18 cellular contexts compared by ENCODE assay signal in the genomic region with DNA sequence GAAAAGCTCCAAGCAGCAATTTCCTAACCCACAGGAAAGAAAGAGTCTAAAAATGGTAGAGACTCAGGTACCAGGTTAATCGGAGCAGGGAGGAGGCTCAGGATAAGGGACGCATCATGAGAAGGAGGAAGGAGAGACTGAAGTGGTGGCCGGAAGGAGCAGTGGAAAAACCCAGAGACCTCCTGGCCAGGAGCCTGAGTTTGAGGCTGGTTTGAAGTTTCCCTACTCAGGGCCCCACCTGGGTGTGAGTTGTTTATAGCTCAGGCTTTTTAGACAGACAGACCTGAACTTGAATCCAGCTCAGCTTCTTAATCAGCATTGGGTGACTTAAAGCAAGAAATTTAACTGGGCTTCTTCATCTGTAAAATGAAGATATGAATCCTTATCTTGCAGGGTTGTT. TPM values are rescaled to one million over a fixed set of nuclear protein-coding genes. Genes with fewer than 3 reads are reported as not detected.
A peak's percentile ranks its signal among the peaks of the same experiment; 100 is the strongest.
DNase-seq lines count a peak whose midpoint lies in the region; ATAC-seq, FAIRE-seq and TF ChIP-seq lines count a peak whose summit lies in the region.
"Had no signal": no experiment of that assay in that cellular context is flagged by ENCODE, and none has a peak within 500 bp of the region (broad histone marks: within the 10 kb centered on the region; RNA-seq: fewer than 3 reads in every experiment).

No MANE protein-coding gene starts in this region.

- no peak for ATAC-seq in activated CD4-positive, alpha-beta T cell treated with anti-CD3 and anti-CD28 coated beads for 36 hours
- no peak for ATAC-seq in GM21576 (IDR thresholded peaks at IDR 0.05; ENCODE audit: unreplicated experiment)
- ATAC-seq: left colon; stimulated activated memory B cell treated with anti-CD40 and anti-IgM and Interleukin-4, amounts not matched to agents 10 μg/mL and 1 μg/mL and 100 μg/mL, for 72 hours had no signal

- POLR2A ChIA-PET in activated CD4-positive, alpha-beta T cell treated with anti-CD3 and anti-CD28 coated beads for 36 hours (lab: Charles Lee): no interaction called here

- H3K9me3 Mint-ChIP-seq in activated CD4-positive, alpha-beta T cell treated with anti-CD3 and anti-CD28 coated beads for 36 hours (ENCODE audit: low read depth): no peaks in the 10 kb centered on the region
- H3K9me3 Mint-ChIP-seq: central memory CD8-positive, alpha-beta T cell; stimulated activated memory B cell treated with anti-CD40 and anti-IgM and Interleukin-4, amounts not matched to agents 10 μg/mL and 1 μg/mL and 100 μg/mL, for 72 hours had no signal

- peaks cover 3% of the 10 kb centered on the region for H3K4me1 ChIP-seq in Loucy (ENCODE audit: insufficient read depth, low read length, poor library complexity, severe bottlenecking)
- H3K4me1 ChIP-seq in osteoblast (ENCODE audit: insufficient read depth, low read length): no peaks in the 10 kb centered on the region

- H3K27ac Mint-ChIP-seq in activated CD4-positive, alpha-beta T cell treated with anti-CD3 and anti-CD28 coated beads for 36 hours: peak overlapping the region; percentile 11
- H3K27ac Mint-ChIP-seq: stimulated activated memory B cell treated with anti-CD40 and anti-IgM and Interleukin-4, amounts not matched to agents 10 μg/mL and 1 μg/mL and 100 μg/mL, for 72 hours had no signal

- no peaks in the 10 kb centered on the region for H3K9me3 ChIP-seq in Loucy (ENCODE audit: insufficient read depth, low read depth, low read length)
- no peaks in the 10 kb centered on the region for H3K9me3 ChIP-seq in osteoblast (ENCODE audit: low read depth, low read length)

- H3K27me3 Mint-ChIP-seq in activated CD4-positive, alpha-beta T cell treated with anti-CD3 and anti-CD28 coated beads for 36 hours: no peaks in the 10 kb centered on the region
- H3K27me3 Mint-ChIP-seq: central memory CD8-positive, alpha-beta T cell had no signal

- H3K9ac ChIP-seq in Loucy (ENCODE audit: low read depth, low read length, poor library complexity, severe bottlenecking): no peak overlapping the region

- no peak for FAIRE-seq in bronchial epithelial cell (lab: Jason Lieb, UNC)
- FAIRE-seq: A204.1 had no signal

- CTCF ChIA-PET in activated CD4-positive, alpha-beta T cell treated with anti-CD3 and anti-CD28 coated beads for 36 hours (lab: Charles Lee): interaction anchor here (1.0 to 5.0 kb wide), 13 partner anchors 10 to 308 kb away, joined by 3 to 36 read pairs (median 11); a partner anchor contains a TSS

- H3K4me1 Mint-ChIP-seq in activated CD4-positive, alpha-beta T cell treated with anti-CD3 and anti-CD28 coated beads for 36 hours: peaks cover 41% of the 10 kb centered on the region

- H3K27me3 ChIP-seq in Loucy (ENCODE audit: insufficient read depth, low read length, poor library complexity, severe bottlenecking) (no peaks in the 10 kb centered on the region), bronchial epithelial cell (ENCODE audit: control insufficient read depth, insufficient read depth, low read length) (no peaks in the 10 kb centered on the region), osteoblast (ENCODE audit: insufficient read depth, low read length) (peaks cover 3% of the 10 kb centered on the region)

- no peak overlapping the region for H3K4me3 Mint-ChIP-seq in activated CD4-positive, alpha-beta T cell treated with anti-CD3 and anti-CD28 coated beads for 36 hours
- H3K4me3 Mint-ChIP-seq: central memory CD8-positive, alpha-beta T cell; stimulated activated memory B cell treated with anti-CD40 and anti-IgM and Interleukin-4, amounts not matched to agents 10 μg/mL and 1 μg/mL and 100 μg/mL, for 72 hours had no signal

- TF ChIP-seq CTCF in Loucy (conservative IDR thresholded peaks at IDR 0.05; ENCODE audit: low read length) (no peak), bronchial epithelial cell (IDR thresholded peaks at IDR 0.05; ENCODE audit: insufficient read depth, low read length, severe bottlenecking) (no peak), osteoblast (IDR thresholded peaks at IDR 0.05; ENCODE audit: extremely low read depth, low read depth, low read length) (no peak)

- H4K20me1 ChIP-seq in Loucy (ENCODE audit: insufficient read depth, low read length, poor library complexity, severe bottlenecking) (no peaks in the 10 kb centered on the region), osteoblast (ENCODE audit: insufficient read depth, low read length) (no peaks in the 10 kb centered on the region)

- H3K27ac ChIP-seq in skin epidermis (peak overlapping the region in 16 of 21 experiments; percentile 10 to 85 (median 76)), osteoblast (ENCODE audit: low read depth, low read length) (no peak overlapping the region)
- H3K27ac ChIP-seq: SK-N-MC had no signal

- no peaks in the 10 kb centered on the region for H3F3A ChIP-seq in Loucy (ENCODE audit: low read depth)

- no peaks in the 10 kb centered on the region for H3K36me3 ChIP-seq in Loucy (ENCODE audit: insufficient read depth, low read length)
- no peaks in the 10 kb centered on the region for H3K36me3 ChIP-seq in bronchial epithelial cell (ENCODE audit: control insufficient read depth, insufficient read depth, low read length)
- no peaks in the 10 kb centered on the region for H3K36me3 ChIP-seq in osteoblast (ENCODE audit: insufficient read depth, low read length)

- no peak overlapping the region for H3K4me2 ChIP-seq in Loucy (ENCODE audit: low read depth, low read length, poor library complexity, severe bottlenecking)
- H3K4me2 ChIP-seq in osteoblast (ENCODE audit: insufficient read depth, low read length): no peak overlapping the region

- H3K4me3 ChIP-seq in Loucy (ENCODE audit: low read length, poor library complexity, severe bottlenecking) (no peak overlapping the region), bronchial epithelial cell (ENCODE audit: low read depth, low read length) (no peak overlapping the region), skin epidermis (no peak overlapping the region), osteoblast (ENCODE audit: insufficient read depth, low read length) (no peak overlapping the region)
- H3K4me3 ChIP-seq: SK-N-MC had no signal

- H2AFZ ChIP-seq in Loucy (ENCODE audit: low read length): peak overlapping the region; percentile 4; the same call in 1 of the 2 replicates
- no peak overlapping the region for H2AFZ ChIP-seq in osteoblast (ENCODE audit: low read length)

- no peaks in the 10 kb centered on the region for H3K9me2 ChIP-seq in Loucy (replicated peaks; ENCODE audit: low read depth, low read length)

- H3K36me3 Mint-ChIP-seq in activated CD4-positive, alpha-beta T cell treated with anti-CD3 and anti-CD28 coated beads for 36 hours (ENCODE audit: low read depth): no peaks in the 10 kb centered on the region
- H3K36me3 Mint-ChIP-seq: stimulated activated memory B cell treated with anti-CD40 and anti-IgM and Interleukin-4, amounts not matched to agents 10 μg/mL and 1 μg/mL and 100 μg/mL, for 72 hours had no signal

- DNase-seq in activated CD4-positive, alpha-beta T cell treated with anti-CD3 and anti-CD28 coated beads for 36 hours: peak; percentile 30
- no peak for DNase-seq in activated CD4-positive, alpha-beta T cell treated with anti-CD3 and anti-CD28 coated beads for 1 hour
- DNase-seq in bronchial epithelial cell (ENCODE audit: low read depth): peak; percentile 22
- no peak for DNase-seq in COR-L47 (lab: John Stamatoyannopoulos, UW)
- no peak for DNase-seq in osteoblast (ENCODE audit: insufficient read length, low spot score, missing footprints)
- DNase-seq: left colon, NCI-H2029 treated with DMSO at 0.1 percent for 48 hours, NCI-H510A treated with DMSO at 0.1 percent for 48 hours, OCI-M1, posterior cingulate gyrus, trophoblast cell had no signal

- intact Hi-C loops in activated CD4-positive, alpha-beta T cell treated with anti-CD3 and anti-CD28 coated beads for 36 hours (cut with DNase I, micrococcal nuclease): no loop called here

- H3K79me2 ChIP-seq in Loucy (ENCODE audit: insufficient read depth, low read length): no peaks in the 10 kb centered on the region
- H3K79me2 ChIP-seq in osteoblast (ENCODE audit: insufficient read depth, low read length): no peaks in the 10 kb centered on the region

RNA-seq across cellular contexts. Expression of a gene that starts 11.9 kb away (rescaled TPM):
- not detected for total RNA-seq in activated CD4-positive, alpha-beta T cell treated with anti-CD3 and anti-CD28 coated beads for 36 hours
- total RNA-seq in bronchial epithelial cell: not detected in 2 replicates
- 0.59 TPM in 1 of 2 replicates, not detected in the other for total RNA-seq in osteoblast

RNA-seq across cellular contexts. Expression of a gene that starts 33.1 kb away (rescaled TPM):
- 10 to 100 TPM in 1 of 2 experiments, 1 to 10 TPM in 1; 8.5 to 11.3 TPM for total RNA-seq in activated CD4-positive, alpha-beta T cell treated with anti-CD3 and anti-CD28 coated beads for 36 hours
- 47.7 and 363 TPM in 2 replicates for total RNA-seq in bronchial epithelial cell
- total RNA-seq in osteoblast: 0.72 and 0.88 TPM in 2 replicates

RNA-seq across cellular contexts. Expression of a gene that starts 59.5 kb away (rescaled TPM):
- total RNA-seq in activated CD4-positive, alpha-beta T cell treated with anti-CD3 and anti-CD28 coated beads for 36 hours: 10 to 100 TPM; 39.0 to 39.4 TPM
- total RNA-seq in bronchial epithelial cell (21.0 and 35.3 TPM in 2 replicates), osteoblast (18.6 and 23.5 TPM in 2 replicates)

Comparison
In these comparisons a context has a peak if more than half of its experiments do, and no peak if none do; other contexts are left out.
1. DNase-seq: peak in activated CD4-positive, alpha-beta T cell treated with anti-CD3 and anti-CD28 coated beads for 36 hours (single experiment) and bronchial epithelial cell (single experiment); none in activated CD4-positive, alpha-beta T cell treated with anti-CD3 and anti-CD28 coated beads for 1 hour (single experiment), COR-L47 (single experiment) and osteoblast (single experiment).